Comparison of ENCODE assay signal across 12 cellular contexts in genomic region chr7:140926021-140926812, GRCh38. TPM values are rescaled to one million over a fixed set of nuclear protein-coding genes. Genes with fewer than 3 reads are reported as not detected.
DNase-seq lines count a peak whose midpoint lies in the region; ATAC-seq and TF ChIP-seq lines count a peak whose summit lies in the region.
"Had no signal": no experiment of that assay in that cellular context is flagged by ENCODE, and none has a peak within 500 bp of the region (broad histone marks: within the 10 kb centered on the region; RNA-seq: fewer than 3 reads in every experiment).

No MANE protein-coding gene starts in this region.

- intact Hi-C loops in activated CD4-positive, alpha-beta T cell treated with anti-CD3 and anti-CD28 coated beads for 36 hours (cut with DNase I, micrococcal nuclease), result loop anchor here in 1 of 2 experiments (10.0 kb wide), 1 partner anchor 521 kb away; the partner anchor contains the start of gene RAB19
- intact Hi-C loops in CD4-positive, alpha-beta memory T cell (cut with micrococcal nuclease), result loop anchor here (10.0 kb wide), 2 partner anchors 451 to 609 kb away; partner anchors contain the start of gene MKRN1
- intact Hi-C loops in activated T-helper 2 cell treated with anti-CD3 and anti-CD28 coated beads, Interferon-gamma antibody, Interleukin-2, Interleukin-4, amounts not matched to agents 10 μg/mL and 5 μg/mL and 100 μg/mL, durations not matched to agents 14 hours and 24 hours and 36 hours (cut with micrococcal nuclease), result loop anchor here (10.0 kb wide), 1 partner anchor 629 kb away; the partner anchor contains the start of gene AGK
- intact Hi-C loops in sigmoid colon (cut with DNase I) (loop anchor here (10.0 kb wide), 1 partner anchor 609 kb away; no protein-coding TSS in a partner anchor), uterus (cut with DNase I; ENCODE audit: low total_unique reads) (no loop called here)

- H3K4me3 ChIP-seq in CD4-positive, alpha-beta memory T cell (ENCODE audit: low read length in 2 of 2), result no peak overlapping the region
- H3K4me3 ChIP-seq in MG63, result no peak overlapping the region
- H3K4me3 ChIP-seq in sigmoid colon, result no peak overlapping the region
- H3K4me3 ChIP-seq in uterus, result no peak overlapping the region

- POLR2A ChIA-PET in activated CD4-positive, alpha-beta T cell treated with anti-CD3 and anti-CD28 coated beads for 36 hours (lab: Charles Lee), result interaction anchor here (0.6 kb wide), 2 partner anchors 23 to 85 kb away, joined by 3 to 7 read pairs; no protein-coding TSS in a partner anchor
- POLR2A ChIA-PET in CD4-positive, alpha-beta memory T cell (lab: Charles Lee; ENCODE audit: partially characterized antibody), result interaction anchor here (1.5 kb wide), 1 partner anchor 88 kb away, joined by 5 read pairs; the partner anchor contains the start of gene MRPS33

- no peak for ATAC-seq in activated CD4-positive, alpha-beta T cell treated with anti-CD3 and anti-CD28 coated beads for 36 hours
- ATAC-seq: Panc1 had no signal

- no peaks in the 10 kb centered on the region for H3K36me3 ChIP-seq in CD4-positive, alpha-beta memory T cell (ENCODE audit: insufficient read depth, low read length)
- no peaks in the 10 kb centered on the region for H3K36me3 ChIP-seq in MG63
- no peaks in the 10 kb centered on the region for H3K36me3 ChIP-seq in sigmoid colon
- no peaks in the 10 kb centered on the region for H3K36me3 ChIP-seq in uterus

- peaks cover 2% of the 10 kb centered on the region for H3K9me3 Mint-ChIP-seq in activated CD4-positive, alpha-beta T cell treated with anti-CD3 and anti-CD28 coated beads for 36 hours (ENCODE audit: low read depth)
- peaks cover 0 to 4% (median 0%) of the 10 kb centered on the region in 8 donors for H3K9me3 Mint-ChIP-seq in CD4-positive, alpha-beta memory T cell
- H3K9me3 Mint-ChIP-seq in activated T-helper 2 cell treated with anti-CD3 and anti-CD28 coated beads, Interferon-gamma antibody, Interleukin-2, Interleukin-4, amounts not matched to agents 10 μg/mL and 5 μg/mL and 100 μg/mL, durations not matched to agents 14 hours and 24 hours and 36 hours, result no peaks in the 10 kb centered on the region
- peaks cover 12% of the 10 kb centered on the region for H3K9me3 Mint-ChIP-seq in nephron progenitor cell

- H3K27ac Mint-ChIP-seq in activated CD4-positive, alpha-beta T cell treated with anti-CD3 and anti-CD28 coated beads for 36 hours, result no peak overlapping the region
- peak overlapping the region in 6 of 7 donors; percentile 99 to 100 (median 99) for H3K27ac Mint-ChIP-seq in CD4-positive, alpha-beta memory T cell
- H3K27ac Mint-ChIP-seq in activated T-helper 2 cell treated with anti-CD3 and anti-CD28 coated beads, Interferon-gamma antibody, Interleukin-2, Interleukin-4, amounts not matched to agents 10 μg/mL and 5 μg/mL and 100 μg/mL, durations not matched to agents 14 hours and 24 hours and 36 hours, result no peak overlapping the region
- no peak overlapping the region for H3K27ac Mint-ChIP-seq in nephron progenitor cell

- TF ChIP-seq POLR2A in sigmoid colon (IDR thresholded peaks at IDR 0.05) (no peak), uterus (IDR thresholded peaks at IDR 0.05) (no peak)

- CTCF ChIA-PET in activated CD4-positive, alpha-beta T cell treated with anti-CD3 and anti-CD28 coated beads for 36 hours (lab: Charles Lee), result interaction anchor here (0.7 to 2.3 kb wide), 5 partner anchors 22 to 124 kb away, joined by 3 to 7 read pairs (median 4); partner anchors contain the start of gene MRPS33
- CTCF ChIA-PET in CD4-positive, alpha-beta memory T cell (lab: Charles Lee; ENCODE audit: partially characterized antibody), result interaction anchor here (0.7 to 1.8 kb wide), 3 partner anchors 85 to 115 kb away, joined by 3 to 4 read pairs (median 4); no protein-coding TSS in a partner anchor

- no peaks in the 10 kb centered on the region for H3K27me3 Mint-ChIP-seq in activated CD4-positive, alpha-beta T cell treated with anti-CD3 and anti-CD28 coated beads for 36 hours
- peaks cover 0 to 4% of the 10 kb centered on the region in 2 donors for H3K27me3 Mint-ChIP-seq in CD4-positive, alpha-beta memory T cell
- H3K27me3 Mint-ChIP-seq in activated T-helper 2 cell treated with anti-CD3 and anti-CD28 coated beads, Interferon-gamma antibody, Interleukin-2, Interleukin-4, amounts not matched to agents 10 μg/mL and 5 μg/mL and 100 μg/mL, durations not matched to agents 14 hours and 24 hours and 36 hours (ENCODE audit: low read depth), result peaks cover 15% of the 10 kb centered on the region
- H3K27me3 Mint-ChIP-seq in nephron progenitor cell (ENCODE audit: low read depth, poor library complexity), result peaks cover 26% of the 10 kb centered on the region

- no peak overlapping the region for H3K27ac ChIP-seq in CD4-positive, alpha-beta memory T cell (ENCODE audit: low read depth, low read length)
- H3K27ac ChIP-seq in sigmoid colon (peak overlapping the region in 1 of 4 donors; percentile 96), uterus (peak overlapping the region in 1 of 2 donors; percentile 99)

- H3K9me3 ChIP-seq in CD4-positive, alpha-beta memory T cell (ENCODE audit: control insufficient read depth in 1 of 2, low read length in 2 of 2), result no peaks in the 10 kb centered on the region
- H3K9me3 ChIP-seq in MG63, result no peaks in the 10 kb centered on the region
- H3K9me3 ChIP-seq in sigmoid colon, result no peaks in the 10 kb centered on the region
- no peaks in the 10 kb centered on the region for H3K9me3 ChIP-seq in uterus

- WGBS in sigmoid colon, 2 donors, result 96% methylated on average over 7 of the region's 7 CpGs

- no peak for TF ChIP-seq CTCF in nephron progenitor cell (IDR thresholded peaks at IDR 0.05)
- no peak for TF ChIP-seq CTCF in sigmoid colon (IDR thresholded peaks at IDR 0.05)
- no peak for TF ChIP-seq CTCF in uterus (IDR thresholded peaks at IDR 0.05)

- DNase-seq in activated CD4-positive, alpha-beta T cell treated with anti-CD3 and anti-CD28 coated beads for 36 hours, result no peak
- no peak for DNase-seq in activated CD4-positive, alpha-beta T cell treated with anti-CD3 and anti-CD28 coated beads for 4 hours
- no peak for DNase-seq in CD4-positive, alpha-beta memory T cell
- DNase-seq in activated T-helper 2 cell treated with anti-CD3 and anti-CD28 coated beads, Interferon-gamma antibody, Interleukin-2, Interleukin-4, amounts not matched to agents 10 μg/mL and 5 μg/mL and 100 μg/mL, durations not matched to agents 14 hours and 24 hours and 36 hours (ENCODE audit: low spot score), result no peak
- no peak for DNase-seq in nephron progenitor cell
- no peak for DNase-seq in MG63
- no peak for DNase-seq in sigmoid colon
- no peak for DNase-seq in uterus
- DNase-seq: IMR-90; NCI-H2171; stimulated activated CD4-positive, alpha-beta T cell treated with anti-CD3 and anti-CD28 coated beads, Interleukin-15, amount 100 ng/mL, for 24 hours had no signal

- no peaks in the 10 kb centered on the region for H3K36me3 Mint-ChIP-seq in activated CD4-positive, alpha-beta T cell treated with anti-CD3 and anti-CD28 coated beads for 36 hours (ENCODE audit: low read depth)
- peaks cover 0 to 6% of the 10 kb centered on the region in 2 donors for H3K36me3 Mint-ChIP-seq in CD4-positive, alpha-beta memory T cell
- H3K36me3 Mint-ChIP-seq in activated T-helper 2 cell treated with anti-CD3 and anti-CD28 coated beads, Interferon-gamma antibody, Interleukin-2, Interleukin-4, amounts not matched to agents 10 μg/mL and 5 μg/mL and 100 μg/mL, durations not matched to agents 14 hours and 24 hours and 36 hours (ENCODE audit: low read depth), result no peaks in the 10 kb centered on the region
- H3K36me3 Mint-ChIP-seq in nephron progenitor cell (ENCODE audit: low read depth), result no peaks in the 10 kb centered on the region

- TF ChIP-seq EP300 in sigmoid colon (IDR thresholded peaks at IDR 0.05), result no peak

- H3K4me1 ChIP-seq in CD4-positive, alpha-beta memory T cell (ENCODE audit: insufficient read depth, low read length), result peaks cover 28% of the 10 kb centered on the region
- peaks cover 3 to 30% (median 17%) of the 10 kb centered on the region in 4 donors for H3K4me1 ChIP-seq in sigmoid colon
- peaks cover 0 to 11% of the 10 kb centered on the region in 2 donors for H3K4me1 ChIP-seq in uterus

- H3K4me1 Mint-ChIP-seq in activated CD4-positive, alpha-beta T cell treated with anti-CD3 and anti-CD28 coated beads for 36 hours, result no peaks in the 10 kb centered on the region
- H3K4me1 Mint-ChIP-seq in CD4-positive, alpha-beta memory T cell, result peaks cover 4 to 13% (median 6%) of the 10 kb centered on the region in 4 donors
- peaks cover 4% of the 10 kb centered on the region for H3K4me1 Mint-ChIP-seq in activated T-helper 2 cell treated with anti-CD3 and anti-CD28 coated beads, Interferon-gamma antibody, Interleukin-2, Interleukin-4, amounts not matched to agents 10 μg/mL and 5 μg/mL and 100 μg/mL, durations not matched to agents 14 hours and 24 hours and 36 hours (ENCODE audit: low read depth)
- H3K4me1 Mint-ChIP-seq in nephron progenitor cell, result no peaks in the 10 kb centered on the region

- H3K4me3 Mint-ChIP-seq in activated CD4-positive, alpha-beta T cell treated with anti-CD3 and anti-CD28 coated beads for 36 hours, result peak overlapping the region; percentile 10
- peak overlapping the region; percentile 33 to 71 (median 50) for H3K4me3 Mint-ChIP-seq in CD4-positive, alpha-beta memory T cell
- H3K4me3 Mint-ChIP-seq in activated T-helper 2 cell treated with anti-CD3 and anti-CD28 coated beads, Interferon-gamma antibody, Interleukin-2, Interleukin-4, amounts not matched to agents 10 μg/mL and 5 μg/mL and 100 μg/mL, durations not matched to agents 14 hours and 24 hours and 36 hours (ENCODE audit: low read depth), result peak overlapping the region; percentile 9
- H3K4me3 Mint-ChIP-seq in nephron progenitor cell, result peak overlapping the region; percentile 60

- no peaks in the 10 kb centered on the region for H3K27me3 ChIP-seq in CD4-positive, alpha-beta memory T cell (ENCODE audit: insufficient read depth, low read length)
- no peaks in the 10 kb centered on the region for H3K27me3 ChIP-seq in MG63
- no peaks in the 10 kb centered on the region for H3K27me3 ChIP-seq in sigmoid colon
- no peaks in the 10 kb centered on the region for H3K27me3 ChIP-seq in uterus

RNA-seq across cellular contexts. Expression of gene BRAF, which starts 1.5 kb away (rescaled TPM):
- total RNA-seq in activated CD4-positive, alpha-beta T cell treated with anti-CD3 and anti-CD28 coated beads for 36 hours, result 10 to 100 TPM; 30.8 to 47.2 TPM
- total RNA-seq in CD4-positive, alpha-beta memory T cell, result 10 to 100 TPM; 46.7 to 52.5 TPM
- 10 to 100 TPM in 1 of 2 donors, 1 to 10 TPM in 1; 10.0 to 10.8 TPM for polyA plus RNA-seq in CD4-positive, alpha-beta memory T cell
- total RNA-seq in activated T-helper 2 cell treated with anti-CD3 and anti-CD28 coated beads, Interferon-gamma antibody, Interleukin-2, Interleukin-4, amounts not matched to agents 10 μg/mL and 5 μg/mL and 100 μg/mL, durations not matched to agents 14 hours and 24 hours and 36 hours, result 25.6 and 25.7 TPM in 2 replicates
- 4.2 TPM in 2 replicates for total RNA-seq in MG63 (2014; rRNA removed; shearing (Covaris generic); ENCODE audit: low replicate concordance)
- total RNA-seq in sigmoid colon, result 10 to 100 TPM; 43.1 to 64.8 (median 54.5) TPM
- 1 to 10 TPM; 4.8 to 7.5 (median 4.9) TPM for polyA plus RNA-seq in sigmoid colon
- 10 to 100 TPM; 42.6 to 76.8 (median 66.5) TPM for total RNA-seq in uterus

Comparison
In these comparisons a context has a peak if more than half of its experiments do, and no peak if none do; other contexts are left out.
1. H3K27ac Mint-ChIP-seq: peak in CD4-positive, alpha-beta memory T cell (6 of 7); none in activated CD4-positive, alpha-beta T cell treated with anti-CD3 and anti-CD28 coated beads for 36 hours (single experiment), activated T-helper 2 cell treated with anti-CD3 and anti-CD28 coated beads, Interferon-gamma antibody, Interleukin-2, Interleukin-4, amounts not matched to agents 10 μg/mL and 5 μg/mL and 100 μg/mL, durations not matched to agents 14 hours and 24 hours and 36 hours (single experiment) and nephron progenitor cell (single experiment).
2. H3K4me3 Mint-ChIP-seq: peak in every context shown above with its lines; median percentile 60 in nephron progenitor cell; 50 in CD4-positive, alpha-beta memory T cell; 10 in activated CD4-positive, alpha-beta T cell treated with anti-CD3 and anti-CD28 coated beads for 36 hours; 9 in activated T-helper 2 cell treated with anti-CD3 and anti-CD28 coated beads, Interferon-gamma antibody, Interleukin-2, Interleukin-4, amounts not matched to agents 10 μg/mL and 5 μg/mL and 100 μg/mL, durations not matched to agents 14 hours and 24 hours and 36 hours.